36 cellular contexts compared by ENCODE assay signal in the genomic region with DNA sequence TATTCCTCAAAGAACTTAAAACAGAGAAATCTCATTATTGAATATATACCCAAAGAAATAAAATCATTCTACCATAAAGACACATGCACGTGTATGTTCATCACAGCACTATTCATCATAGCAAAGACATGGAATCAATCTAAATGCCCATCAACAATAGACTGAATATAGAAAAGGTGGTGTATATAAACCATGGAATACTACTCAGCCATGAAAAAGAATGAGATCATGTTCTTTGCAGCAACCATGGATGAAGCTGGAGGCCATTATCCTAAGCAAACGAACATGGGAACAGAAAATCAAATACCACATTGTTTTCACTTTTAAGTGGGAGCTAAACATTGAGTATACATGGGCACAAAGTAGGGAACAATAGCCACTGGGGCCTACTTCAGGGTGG. TPM values are rescaled to one million over a fixed set of nuclear protein-coding genes. Genes with fewer than 3 reads are reported as not detected.
"Had no signal": no experiment of that assay in that cellular context is flagged by ENCODE, and none has a peak within 500 bp of the region (broad histone marks: within the 10 kb centered on the region; RNA-seq: fewer than 3 reads in every experiment).

No MANE protein-coding gene starts in this region.

- DNase-seq: Karpas-422, Kasumi-1, MG63, MM.1S, MV-4-11, NCI-H1048, NCI-H1092, NCI-H1092 treated with DMSO at 0.1 percent for 48 hours, NCI-H1105, NCI-H1105 treated with DMSO at 0.1 percent for 48 hours, NCI-H1417, NCI-H1417 treated with DMSO at 0.1 percent for 48 hours, NCI-H1436, NCI-H1436 treated with DMSO at 0.1 percent for 48 hours, NCI-H146, NCI-H1694, NCI-H1694 treated with DMSO at 0.1 percent for 48 hours, NCI-H187, NCI-H187 treated with DMSO at 0.1 percent for 48 hours, NCI-H1930, NCI-H2029, NCI-H2029 treated with DMSO at 0.1 percent for 48 hours, NCI-H2081, NCI-H2081 treated with DMSO at 0.1 percent for 48 hours, NCI-H2107, NCI-H2171, NCI-H2171 treated with DMSO at 0.1 percent for 48 hours, NCI-H2227 treated with DMSO at 0.1 percent for 48 hours, NCI-H226, NCI-H345, NCI-H446, NCI-H446 treated with DMSO at 0.1 percent for 48 hours, NCI-H510A, NCI-H510A treated with DMSO at 0.1 percent for 48 hours, NCI-H524 had no signal

- H3K27me3 ChIP-seq: MG63 had no signal

- H3K36me3 ChIP-seq: MG63 had no signal

- H3K4me3 ChIP-seq: MG63 had no signal

RNA-seq across cellular contexts. Expression of gene GPR63, which starts 12.3 kb away (rescaled TPM):
- total RNA-seq: M059J had no signal
